Comparison of ENCODE assay signal across 10 cellular contexts in genomic region chr3:16509721-16510619, GRCh38. TPM values are rescaled to one million over a fixed set of nuclear protein-coding genes. Genes with fewer than 3 reads are reported as not detected.
DNase-seq lines count a peak whose midpoint lies in the region; ATAC-seq, FAIRE-seq and TF ChIP-seq lines count a peak whose summit lies in the region.
"Had no signal": no experiment of that assay in that cellular context is flagged by ENCODE, and none has a peak within 500 bp of the region (broad histone marks: within the 10 kb centered on the region; RNA-seq: fewer than 3 reads in every experiment).

No MANE protein-coding gene starts in this region.

- no peaks in the 10 kb centered on the region for H3K27me3 Mint-ChIP-seq in naive thymus-derived CD8-positive, alpha-beta T cell
- peaks cover 67% of the 10 kb centered on the region for H3K27me3 Mint-ChIP-seq in progenitor cell of endocrine pancreas

- no peak overlapping the region for H2AFZ ChIP-seq in OCI-LY3 (ENCODE audit: low read depth, low read length)

- H3K27me3 ChIP-seq in OCI-LY3 (ENCODE audit: low read depth, low read length), result no peaks in the 10 kb centered on the region

- H3K4me3 Mint-ChIP-seq in naive thymus-derived CD8-positive, alpha-beta T cell, result peak overlapping the region in 8 of 10 donors; percentile 26 to 97 (median 68)
- no peak overlapping the region for H3K4me3 Mint-ChIP-seq in progenitor cell of endocrine pancreas (ENCODE audit: low read depth)

- TF ChIP-seq CTCF in OCI-LY3 (IDR thresholded peaks at IDR 0.05; ENCODE audit: low read depth, low read length) (no peak), progenitor cell of endocrine pancreas (IDR thresholded peaks at IDR 0.05; ENCODE audit: unreplicated experiment) (no peak)

- H3K36me3 ChIP-seq in OCI-LY3 (replicated peaks; ENCODE audit: low read depth, low read length), result peaks cover 36% of the 10 kb centered on the region

- TF ChIP-seq POLR2A in GM12892 (IDR thresholded peaks at IDR 0.05; ENCODE audit: low read depth, low read length), result peak; percentile 80

- peaks cover 51 to 88% (median 81%) of the 10 kb centered on the region in 4 donors for H3K4me1 Mint-ChIP-seq in naive thymus-derived CD8-positive, alpha-beta T cell
- H3K4me1 Mint-ChIP-seq in progenitor cell of endocrine pancreas (ENCODE audit: low read depth), result peaks cover 4% of the 10 kb centered on the region

- H3K27ac Mint-ChIP-seq in naive thymus-derived CD8-positive, alpha-beta T cell, result peak overlapping the region; percentile 89 to 99 (median 99)
- H3K27ac Mint-ChIP-seq in progenitor cell of endocrine pancreas, result no peak overlapping the region

- FAIRE-seq in GM12892 (lab: Jason Lieb, UNC) (peak; percentile 93), frontal cortex (lab: Jason Lieb, UNC) (no peak)

- H3K4me3 ChIP-seq in OCI-LY3 (ENCODE audit: low read length), result peak overlapping the region; percentile 88

- H3K4me1 ChIP-seq in OCI-LY3 (ENCODE audit: low read length), result peaks cover 80% of the 10 kb centered on the region

- POLR2A ChIA-PET in naive thymus-derived CD8-positive, alpha-beta T cell (lab: Charles Lee), result interaction anchor here (6.9 kb wide), 1 partner anchor 28 kb away, joined by 37 read pairs; no protein-coding TSS in a partner anchor

- H3K27ac ChIP-seq in OCI-LY3 (ENCODE audit: low read length), result peak overlapping the region; percentile 95

- peaks cover 59% of the 10 kb centered on the region for H4K20me1 ChIP-seq in OCI-LY3 (ENCODE audit: insufficient read depth, low read length)

- ATAC-seq in GM21423 (IDR thresholded peaks at IDR 0.05; ENCODE audit: unreplicated experiment), result peak; percentile 16
- no peak for ATAC-seq in naive thymus-derived CD8-positive, alpha-beta T cell

- no peaks in the 10 kb centered on the region for H3K9me3 ChIP-seq in OCI-LY3 (ENCODE audit: insufficient read depth, low read length)

- H3K9me3 Mint-ChIP-seq in naive thymus-derived CD8-positive, alpha-beta T cell, result no peaks in the 10 kb centered on the region
- no peaks in the 10 kb centered on the region for H3K9me3 Mint-ChIP-seq in progenitor cell of endocrine pancreas (ENCODE audit: low read depth)

- peak overlapping the region; percentile 87 for H3K4me2 ChIP-seq in OCI-LY3 (ENCODE audit: low read length)

- H3K9ac ChIP-seq in OCI-LY3 (ENCODE audit: low read length), result peak overlapping the region; percentile 75

- peaks cover 0 to 17% (median 13%) of the 10 kb centered on the region in 3 donors for H3K36me3 Mint-ChIP-seq in naive thymus-derived CD8-positive, alpha-beta T cell
- no peaks in the 10 kb centered on the region for H3K36me3 Mint-ChIP-seq in progenitor cell of endocrine pancreas (ENCODE audit: insufficient read depth)

- H3K79me2 ChIP-seq in OCI-LY3 (ENCODE audit: low read length), result peaks cover 97% of the 10 kb centered on the region

- DNase-seq in GM12892 (ENCODE audit: insufficient read length) (no peak), DMS79 (lab: John Stamatoyannopoulos, UW) (no peak), progenitor cell of endocrine pancreas (ENCODE audit: low spot score, unreplicated experiment) (no peak), NCI-H1105 treated with DMSO at 0.1 percent for 48 hours (lab: John Stamatoyannopoulos, UW) (no peak), frontal cortex (ENCODE audit: low spot score in 2 of 2) (no peak)
- no peak for DNase-seq in naive thymus-derived CD8-positive, alpha-beta T cell
- DNase-seq: NK-92 treated with Interleukin-12 subunit alpha and Interleukin-12 subunit beta, amount 100 ng/mL, for 24 hours; stimulated activated naive CD4-positive, alpha-beta T cell had no signal

RNA-seq across cellular contexts. Expression of gene RFTN1, which starts 3.5 kb away (rescaled TPM):
- polyA plus RNA-seq in GM12892 (2012; ENCODE audit: missing spikeins), result 163 TPM
- total RNA-seq in naive thymus-derived CD8-positive, alpha-beta T cell, result 10 to 100 TPM; 61.4 to 61.8 TPM
- 10 to 100 TPM; 35.3 to 44.2 (median 36.8) TPM for polyA plus RNA-seq in naive thymus-derived CD8-positive, alpha-beta T cell
- total RNA-seq in progenitor cell of endocrine pancreas, result 0.73 and 0.96 TPM in 2 replicates
- total RNA-seq in frontal cortex, result 11.0 TPM
